ENCODE assay signal across 2 cellular contexts in the genomic region with DNA sequence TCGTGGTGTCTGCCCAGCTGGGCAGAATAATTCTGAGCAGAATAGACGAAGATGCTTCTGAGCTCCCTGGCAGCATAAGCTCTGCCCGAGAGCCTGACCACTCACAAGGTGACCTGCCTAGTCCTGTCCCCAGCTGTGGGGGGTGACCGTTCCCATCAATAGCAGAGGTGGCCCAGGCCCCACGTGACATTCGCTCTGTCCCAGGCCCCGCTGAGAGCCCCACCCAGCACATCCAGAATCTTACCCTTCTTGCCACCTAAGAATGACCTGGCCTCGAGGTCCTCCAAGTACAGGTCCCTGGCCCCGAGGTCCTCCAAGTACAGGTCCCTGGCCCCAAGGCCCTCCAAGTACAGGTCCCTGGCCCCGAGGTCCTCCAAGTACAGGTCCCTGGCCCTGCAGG.
TF ChIP-seq lines count a peak whose summit lies in the region.

No MANE protein-coding gene starts in this region.

TF ChIP-seq in liver, 16 proteins besides CTCF, POLR2A, EP300 and RAD21:
- TF ChIP-seq HNF4A (conservative IDR thresholded peaks at IDR 0.05) (no peak), ATF3 (IDR thresholded peaks at IDR 0.05) (no peak), SP1 (IDR thresholded peaks at IDR 0.05) (no peak), JUND (IDR thresholded peaks at IDR 0.05) (no peak), NR2F2 (IDR thresholded peaks at IDR 0.05) (no peak), RXRA (IDR thresholded peaks at IDR 0.05) (no peak), EGR1 (IDR thresholded peaks at IDR 0.05; ENCODE audit: low read depth in 2 of 2) (no peak), FOXA2 (IDR thresholded peaks at IDR 0.05) (no peak), REST (IDR thresholded peaks at IDR 0.05) (no peak), YY1 (IDR thresholded peaks at IDR 0.05) (no peak), GABPA (IDR thresholded peaks at IDR 0.05 in 1 of 2, conservative IDR thresholded peaks at IDR 0.05 in 1 of 2) (no peak), HNF4G (IDR thresholded peaks at IDR 0.05) (no peak), ZBTB33 (IDR thresholded peaks at IDR 0.05) (no peak), TAF1 (conservative IDR thresholded peaks at IDR 0.05) (no peak), FOXA1 (IDR thresholded peaks at IDR 0.05) (no peak)
- TF ChIP-seq, protein P1, sequence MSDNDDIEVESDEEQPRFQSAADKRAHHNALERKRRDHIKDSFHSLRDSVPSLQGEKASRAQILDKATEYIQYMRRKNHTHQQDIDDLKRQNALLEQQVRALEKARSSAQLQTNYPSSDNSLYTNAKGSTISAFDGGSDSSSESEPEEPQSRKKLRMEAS (IDR thresholded peaks at IDR 0.05), result no peak

TF ChIP-seq in HepG2, 621 proteins besides CTCF, POLR2A, EP300 and RAD21:
- TF ChIP-seq PAWR (CRISPR knock-in tag; IDR thresholded peaks at IDR 0.05; ENCODE audit: borderline replicate concordance), result no peak
- no peak for TF ChIP-seq TMF1 (CRISPR knock-in tag; IDR thresholded peaks at IDR 0.05; ENCODE audit: low read depth)
- no peak for TF ChIP-seq ZNF589 (CRISPR knock-in tag; conservative IDR thresholded peaks at IDR 0.05)
- TF ChIP-seq RFXAP (CRISPR knock-in tag; IDR thresholded peaks at IDR 0.05; ENCODE audit: borderline replicate concordance), result no peak
- TF ChIP-seq REPIN1 (CRISPR knock-in tag; IDR thresholded peaks at IDR 0.05; ENCODE audit: borderline replicate concordance, low read depth), result no peak
- TF ChIP-seq ZNF597 (CRISPR knock-in tag; IDR thresholded peaks at IDR 0.05), result no peak
